In the genomic region with DNA sequence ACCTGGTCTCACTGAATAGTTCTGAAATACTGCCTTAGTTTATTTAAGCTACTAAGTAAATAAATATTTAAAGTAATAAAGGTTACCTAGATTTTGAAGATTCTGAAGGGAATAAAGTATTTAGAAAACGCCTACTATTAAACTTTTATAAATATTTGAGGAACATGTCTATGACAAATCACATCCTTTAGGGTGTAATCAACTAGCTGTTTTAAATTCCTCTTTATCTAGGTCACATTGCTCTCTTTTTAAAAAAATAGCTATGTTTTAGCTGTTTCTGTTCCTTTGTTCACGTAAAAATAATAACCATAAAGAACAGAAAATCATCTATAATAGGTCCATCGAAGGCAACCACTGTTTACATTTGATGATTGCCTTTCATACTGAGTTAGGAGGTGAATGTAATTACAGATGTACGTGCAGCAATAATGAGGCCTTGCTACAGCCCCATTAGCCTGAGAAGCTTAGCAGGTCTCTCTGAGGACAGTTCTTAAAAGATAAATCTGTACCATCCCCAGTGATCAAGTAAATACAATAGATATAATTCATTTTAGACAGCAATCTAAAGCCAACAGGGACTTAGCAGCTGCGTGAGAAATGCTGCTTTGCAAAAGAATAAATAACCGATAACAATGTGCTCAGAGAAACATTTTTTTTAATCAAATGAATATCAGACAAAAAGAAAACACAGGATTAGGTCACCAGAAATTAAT, we compare ENCODE assay signal across 15 cellular contexts.
A peak's percentile ranks its signal among the peaks of the same experiment; 100 is the strongest.
DNase-seq lines count a peak whose midpoint lies in the region; TF ChIP-seq lines count a peak whose summit lies in the region.
"Had no signal": no experiment of that assay in that cellular context is flagged by ENCODE, and none has a peak within 500 bp of the region (broad histone marks: within the 10 kb centered on the region; RNA-seq: fewer than 3 reads in every experiment).

No MANE protein-coding gene starts in this region.

- no peak for TF ChIP-seq CTCF in fibroblast of the aortic adventitia (IDR thresholded peaks at IDR 0.05; ENCODE audit: insufficient read depth, low read length)

- DNase-seq in ACHN: peak; percentile 12
- DNase-seq in NCI-H1417 treated with DMSO at 0.1 percent for 48 hours (lab: John Stamatoyannopoulos, UW): peak; percentile 96
- DNase-seq in SHP77 treated with DMSO at 0.1 percent for 48 hours (lab: John Stamatoyannopoulos, UW): peak; percentile 45
- DNase-seq in fibroblast of the aortic adventitia (ENCODE audit: low read depth): peak; percentile 5
- DNase-seq in activated CD8-positive, alpha-beta memory T cell treated with anti-CD3 and anti-CD28 coated beads, Interleukin-2, amount 50 U/mL, for 4 hours: no peak
- DNase-seq in HuH-7.5 (ENCODE audit: low spot score): no peak
- no peak for DNase-seq in epidermal melanocyte (ENCODE audit: insufficient read length, low spot score)
- no peak for DNase-seq in hippocampal formation (lab: John Stamatoyannopoulos, UW)
- DNase-seq: CD8-positive, alpha-beta memory T cell; dorsolateral prefrontal cortex; MG63; NCI-H524; spleen; stimulated activated naive B cell treated with anti-CD40 and anti-IgM and Interleukin-4, amounts not matched to agents 10 μg/mL and 1 μg/mL and 100 μg/mL, for 72 hours; T-helper 1 cell had no signal

- no peak overlapping the region for H3K4me3 ChIP-seq in fibroblast of the aortic adventitia (ENCODE audit: low read depth, low read length)
- H3K4me3 ChIP-seq: dorsolateral prefrontal cortex, spleen had no signal

- in situ Hi-C loops in ACHN (cut with HindIII; ENCODE audit: low pct_ligation_motif_present, low pct_unique_long_range_greater_than_20kb, low sequenced_read_pairs): no loop called here

Comparison
In these comparisons a context has a peak if more than half of its experiments do, and no peak if none do; other contexts are left out.
1. DNase-seq: peak in ACHN (single experiment), NCI-H1417 treated with DMSO at 0.1 percent for 48 hours (single experiment), SHP77 treated with DMSO at 0.1 percent for 48 hours (single experiment) and fibroblast of the aortic adventitia (single experiment); none in activated CD8-positive, alpha-beta memory T cell treated with anti-CD3 and anti-CD28 coated beads, Interleukin-2, amount 50 U/mL, for 4 hours (single experiment), HuH-7.5 (single experiment), epidermal melanocyte (single experiment) and hippocampal formation (0 of 2).